16 cellular contexts compared by ENCODE assay signal in genomic region chr18:75137346-75137877, GRCh38.
DNase-seq lines count a peak whose midpoint lies in the region; ATAC-seq, FAIRE-seq and TF ChIP-seq lines count a peak whose summit lies in the region.
"Had no signal": no experiment of that assay in that cellular context is flagged by ENCODE, and none has a peak within 500 bp of the region (broad histone marks: within the 10 kb centered on the region; RNA-seq: fewer than 3 reads in every experiment).

No MANE protein-coding gene starts in this region.

- no peak overlapping the region for H3K4me3 ChIP-seq in esophagus muscularis mucosa
- no peak overlapping the region for H3K4me3 ChIP-seq in spleen
- H3K4me3 ChIP-seq: A549 had no signal

- no peaks in the 10 kb centered on the region for H3K27me3 ChIP-seq in esophagus muscularis mucosa
- H3K27me3 ChIP-seq in spleen (replicated peaks in 1 of 7), result peaks cover 0 to 10% (median 0%) of the 10 kb centered on the region in 7 donors
- H3K27me3 ChIP-seq: BE2C had no signal

- peak; percentile 10 for DNase-seq in D341Med (ENCODE audit: low spot score)
- no peak for DNase-seq in D721Med (ENCODE audit: insufficient read length, low spot score)
- peak; percentile 66 for DNase-seq in esophagus muscularis mucosa (ENCODE audit: extremely low spot score)
- DNase-seq in spleen, result peak; percentile 58
- DNase-seq: BE2C; CD4-positive, alpha-beta memory T cell; COR-L47; DMS53; GF-D8; GOT3 had no signal

- no peaks in the 10 kb centered on the region for H3K36me3 ChIP-seq in esophagus muscularis mucosa
- H3K36me3 ChIP-seq in spleen, result no peaks in the 10 kb centered on the region
- H3K36me3 ChIP-seq: BE2C had no signal

- WGBS in esophagus muscularis mucosa, result 91% methylated on average over 11 of the region's 11 CpGs
- 86 to 95% (median 91%) methylated on average over 11 of the region's 11 CpGs for WGBS in spleen, 5 donors

- H3K27ac ChIP-seq in esophagus muscularis mucosa (replicated peaks in 1 of 4), result no peak overlapping the region
- no peak overlapping the region for H3K27ac ChIP-seq in spleen
- H3K27ac ChIP-seq: A549, C4-2B, HL-60 had no signal

- intact Hi-C loops in esophagus muscularis mucosa (cut with DNase I), result no loop called here
- intact Hi-C loops in spleen (cut with DNase I; ENCODE audit: low total_unique reads), result no loop called here

- TF ChIP-seq CTCF in D721Med (IDR thresholded peaks at IDR 0.05; ENCODE audit: insufficient read depth, missing control alignments), result no peak
- TF ChIP-seq CTCF in esophagus muscularis mucosa (IDR thresholded peaks at IDR 0.05), result no peak
- no peak for TF ChIP-seq CTCF in spleen (IDR thresholded peaks at IDR 0.05 in 8 of 11, conservative IDR thresholded peaks at IDR 0.05 in 3 of 11)

- TF ChIP-seq EP300 in esophagus muscularis mucosa (IDR thresholded peaks at IDR 0.05), result no peak

- peak; percentile 32 for FAIRE-seq in D721Med (lab: Jason Lieb, UNC)
- FAIRE-seq: A549 had no signal

- H3K9me3 ChIP-seq in esophagus muscularis mucosa (no peaks in the 10 kb centered on the region), spleen (no peaks in the 10 kb centered on the region)
- H3K9me3 ChIP-seq: A549, BE2C had no signal

- H3K4me1 ChIP-seq in esophagus muscularis mucosa (no peaks in the 10 kb centered on the region), spleen (no peaks in the 10 kb centered on the region)
- H3K4me1 ChIP-seq: A549, BE2C had no signal

- no peak for TF ChIP-seq POLR2A in esophagus muscularis mucosa (IDR thresholded peaks at IDR 0.05; ENCODE audit: low read depth)
- TF ChIP-seq POLR2A in spleen (IDR thresholded peaks at IDR 0.05), result no peak

- ATAC-seq in GM21390 (IDR thresholded peaks at IDR 0.05; ENCODE audit: unreplicated experiment) (no peak), HG03039 (IDR thresholded peaks at IDR 0.05; ENCODE audit: unreplicated experiment) (no peak)
- ATAC-seq: A549, HCT116 had no signal
